In genomic region chr10:21170216-21170615, GRCh38 we compare ENCODE assay signal across 19 cellular contexts.
"Had no signal": no experiment of that assay in that cellular context is flagged by ENCODE, and none has a peak within 500 bp of the region (broad histone marks: within the 10 kb centered on the region; RNA-seq: fewer than 3 reads in every experiment).

No MANE protein-coding gene starts in this region.

- H3K27ac ChIP-seq: neutrophil, ovary, WERI-Rb-1 had no signal

- ATAC-seq: activated CD8-positive, alpha-beta memory T cell treated with anti-CD3 and anti-CD28 coated beads, Interleukin-2, amount 10 ng/mL, durations not matched to agents 7 days and 5 days; activated CD8-positive, alpha-beta T cell treated with anti-CD3 and anti-CD28 coated beads for 36 hours; stimulated activated naive CD8-positive, alpha-beta T cell treated with anti-CD3 and anti-CD28 coated beads, Interleukin-15, Interleukin-2, amounts not matched to agents 100 U/mL and 50 U/mL, for 24 hours had no signal

- H3K9me3 ChIP-seq: neutrophil, ovary, prostate gland had no signal

- H3K27me3 ChIP-seq: ovary had no signal

- FAIRE-seq: TTC549 had no signal

- H3K4me1 ChIP-seq: prostate gland had no signal

- H3K4me3 ChIP-seq: ovary, prostate gland had no signal

- DNase-seq: activated CD4-positive, alpha-beta T cell treated with anti-CD3 and anti-CD28 coated beads, Interleukin-2, amount 10 ng/mL, durations not matched to agents 7 days and 5 days; activated CD4-positive, CD25-positive, alpha-beta regulatory T cell treated with anti-CD3 and anti-CD28 coated beads, Interleukin-2, amount 50 U/mL, for 72 hours; activated CD8-positive, alpha-beta memory T cell treated with anti-CD3 and anti-CD28 coated beads, Interleukin-2, amount 10 ng/mL, durations not matched to agents 7 days and 5 days; activated CD8-positive, alpha-beta T cell treated with anti-CD3 and anti-CD28 coated beads for 36 hours; activated effector memory CD4-positive, alpha-beta T cell treated with anti-CD3 and anti-CD28 coated beads, Interleukin-2, amount 50 U/mL, for 16 hours; activated naive CD4-positive, alpha-beta T cell treated with anti-CD3 and anti-CD28 coated beads, Interleukin-2, amount 10 ng/mL, durations not matched to agents 7 days and 5 days; activated T-cell treated with anti-CD3 and anti-CD28 coated beads for 4 hours; amygdala; cerebellar nuclear complex; effector CD8-positive, alpha-beta T cell; foreskin melanocyte; immature natural killer cell; ovary; stimulated activated CD4-positive, alpha-beta T cell treated with anti-CD3 and anti-CD28 coated beads, Interleukin-4, amount 100 ng/mL, for 4 hours; stimulated activated naive CD8-positive, alpha-beta T cell treated with anti-CD3 and anti-CD28 coated beads, Interleukin-15, Interleukin-2, amounts not matched to agents 100 U/mL and 50 U/mL, for 24 hours; WERI-Rb-1 had no signal

- H3K36me3 ChIP-seq: neutrophil, ovary, prostate gland, WERI-Rb-1 had no signal
